8 cellular contexts compared by ENCODE assay signal in genomic region chr22:50562523-50563409, GRCh38. TPM values are rescaled to one million over a fixed set of nuclear protein-coding genes. Genes with fewer than 3 reads are reported as not detected.
DNase-seq lines count a peak whose midpoint lies in the region; ATAC-seq and TF ChIP-seq lines count a peak whose summit lies in the region.

SYCE3 (minus strand) TSS chr22:50562919; CDS start chr22:50556405, 6,514 bp downstream.

- H3K4me2 ChIP-seq in GM23338, result peak within 1 kb of the TSS; percentile 99

- peak within 1 kb of the TSS; percentile 87 for H3K4me3 ChIP-seq in GM23338
- H3K4me3 ChIP-seq in fibroblast of pulmonary artery (replicated peaks; ENCODE audit: low read depth, low read length), result peak within 1 kb of the TSS; percentile 60

- H3K27me3 ChIP-seq in GM23338 (ENCODE audit: insufficient read depth), result peaks cover 20% of the 10 kb centered on the region

- intact Hi-C loops in activated T-helper 2 cell treated with anti-CD3 and anti-CD28 coated beads, Interferon-gamma antibody, Interleukin-2, Interleukin-4, amounts not matched to agents 10 μg/mL and 5 μg/mL and 100 μg/mL, durations not matched to agents 14 hours and 24 hours and 36 hours (cut with micrococcal nuclease), result loop anchor here (1.0 to 2.0 kb wide), 2 partner anchors 20 to 37 kb away; partner anchors contain the start of genes CHKB and SCO2

- H3K4me3 Mint-ChIP-seq in GM23338 (peak within 1 kb of the TSS; percentile 90), nephron (peak within 1 kb of the TSS; percentile 94 to 96 (median 95))
- H3K4me3 Mint-ChIP-seq in activated T-helper 2 cell treated with anti-CD3 and anti-CD28 coated beads, Interferon-gamma antibody, Interleukin-2, Interleukin-4, amounts not matched to agents 10 μg/mL and 5 μg/mL and 100 μg/mL, durations not matched to agents 14 hours and 24 hours and 36 hours (ENCODE audit: low read depth), result peak within 1 kb of the TSS; percentile 89
- H3K4me3 Mint-ChIP-seq in stimulated activated naive CD8-positive, alpha-beta T cell treated with anti-CD3 and anti-CD28 coated beads, Interleukin-15, Interleukin-2, amounts not matched to agents 100 ng/mL and 50 ng/mL, for 24 hours, result peak within 1 kb of the TSS; percentile 89

- peak; percentile 94 for DNase-seq in EL
- DNase-seq in GM23338 (ENCODE audit: low spot score), result peak; percentile 98
- DNase-seq in RPMI7951 (ENCODE audit: low read depth), result peak; percentile 86
- peak; percentile 96 for DNase-seq in activated T-helper 2 cell treated with anti-CD3 and anti-CD28 coated beads, Interferon-gamma antibody, Interleukin-2, Interleukin-4, amounts not matched to agents 10 μg/mL and 5 μg/mL and 100 μg/mL, durations not matched to agents 14 hours and 24 hours and 36 hours (ENCODE audit: low spot score)
- peak; percentile 86 for DNase-seq in fibroblast of pulmonary artery (ENCODE audit: low read depth)

- no peak within 1 kb of the TSS for H3K27ac ChIP-seq in GM23338 (ENCODE audit: low read depth)

- no peaks in the 10 kb centered on the region for H4K20me1 ChIP-seq in GM23338 (replicated peaks; ENCODE audit: insufficient read depth)

- ATAC-seq in GM23338, result peak; percentile 96

- H3K4me1 Mint-ChIP-seq in GM23338 (peaks cover 6% of the 10 kb centered on the region; the same call in 2 of the 3 replicates), nephron (peaks cover 11% of the 10 kb centered on the region)
- peaks cover 16% of the 10 kb centered on the region for H3K4me1 Mint-ChIP-seq in activated T-helper 2 cell treated with anti-CD3 and anti-CD28 coated beads, Interferon-gamma antibody, Interleukin-2, Interleukin-4, amounts not matched to agents 10 μg/mL and 5 μg/mL and 100 μg/mL, durations not matched to agents 14 hours and 24 hours and 36 hours (ENCODE audit: low read depth)
- H3K4me1 Mint-ChIP-seq in stimulated activated naive CD8-positive, alpha-beta T cell treated with anti-CD3 and anti-CD28 coated beads, Interleukin-15, Interleukin-2, amounts not matched to agents 100 ng/mL and 50 ng/mL, for 24 hours (ENCODE audit: low read depth), result peaks cover 18% of the 10 kb centered on the region

- H3K9me3 Mint-ChIP-seq in GM23338, result no peaks in the 10 kb centered on the region
- no peaks in the 10 kb centered on the region for H3K9me3 Mint-ChIP-seq in activated T-helper 2 cell treated with anti-CD3 and anti-CD28 coated beads, Interferon-gamma antibody, Interleukin-2, Interleukin-4, amounts not matched to agents 10 μg/mL and 5 μg/mL and 100 μg/mL, durations not matched to agents 14 hours and 24 hours and 36 hours
- H3K9me3 Mint-ChIP-seq in nephron, result no peaks in the 10 kb centered on the region
- H3K9me3 Mint-ChIP-seq in stimulated activated naive CD8-positive, alpha-beta T cell treated with anti-CD3 and anti-CD28 coated beads, Interleukin-15, Interleukin-2, amounts not matched to agents 100 ng/mL and 50 ng/mL, for 24 hours, result no peaks in the 10 kb centered on the region

- H3K79me2 ChIP-seq in GM23338 (replicated peaks; ENCODE audit: insufficient read depth), result no peaks in the 10 kb centered on the region

- peak within 1 kb of the TSS; percentile 97 for H2AFZ ChIP-seq in GM23338

- no peak within 1 kb of the TSS for H3K27ac Mint-ChIP-seq in GM23338
- peak within 1 kb of the TSS; percentile 66 for H3K27ac Mint-ChIP-seq in activated T-helper 2 cell treated with anti-CD3 and anti-CD28 coated beads, Interferon-gamma antibody, Interleukin-2, Interleukin-4, amounts not matched to agents 10 μg/mL and 5 μg/mL and 100 μg/mL, durations not matched to agents 14 hours and 24 hours and 36 hours
- H3K27ac Mint-ChIP-seq in nephron, result peak within 1 kb of the TSS in 2 of 3 experiments; percentile 43 to 91
- H3K27ac Mint-ChIP-seq in stimulated activated naive CD8-positive, alpha-beta T cell treated with anti-CD3 and anti-CD28 coated beads, Interleukin-15, Interleukin-2, amounts not matched to agents 100 ng/mL and 50 ng/mL, for 24 hours, result peak within 1 kb of the TSS; percentile 66

- 0 out of 2 replicates have a peak, but pooled peaks cover 3% of the 10 kb centered on the region for H3F3A ChIP-seq in GM23338 (replicated peaks; ENCODE audit: low read depth)

- H3K27me3 Mint-ChIP-seq in GM23338 (ENCODE audit: insufficient read depth, low read depth, poor library complexity) (peaks cover 32% of the 10 kb centered on the region), nephron (ENCODE audit: low read depth) (peaks cover 32% of the 10 kb centered on the region)
- H3K27me3 Mint-ChIP-seq in activated T-helper 2 cell treated with anti-CD3 and anti-CD28 coated beads, Interferon-gamma antibody, Interleukin-2, Interleukin-4, amounts not matched to agents 10 μg/mL and 5 μg/mL and 100 μg/mL, durations not matched to agents 14 hours and 24 hours and 36 hours (ENCODE audit: low read depth), result peaks cover 20% of the 10 kb centered on the region
- H3K27me3 Mint-ChIP-seq in stimulated activated naive CD8-positive, alpha-beta T cell treated with anti-CD3 and anti-CD28 coated beads, Interleukin-15, Interleukin-2, amounts not matched to agents 100 ng/mL and 50 ng/mL, for 24 hours, result no peaks in the 10 kb centered on the region

- H3K36me3 ChIP-seq in GM23338 (ENCODE audit: insufficient read depth), result no peaks in the 10 kb centered on the region

- no peaks in the 10 kb centered on the region for H3K9me2 ChIP-seq in GM23338 (ENCODE audit: insufficient read depth)

- H3K4me1 ChIP-seq in GM23338 (ENCODE audit: insufficient read depth), result no peaks in the 10 kb centered on the region

- H3K36me3 Mint-ChIP-seq in GM23338 (ENCODE audit: low read depth), result peaks cover 1% of the 10 kb centered on the region; the same call in 1 of the 3 replicates
- peaks cover 3% of the 10 kb centered on the region for H3K36me3 Mint-ChIP-seq in activated T-helper 2 cell treated with anti-CD3 and anti-CD28 coated beads, Interferon-gamma antibody, Interleukin-2, Interleukin-4, amounts not matched to agents 10 μg/mL and 5 μg/mL and 100 μg/mL, durations not matched to agents 14 hours and 24 hours and 36 hours (ENCODE audit: low read depth)
- H3K36me3 Mint-ChIP-seq in nephron (ENCODE audit: low read depth), result peaks cover 2% of the 10 kb centered on the region
- H3K36me3 Mint-ChIP-seq in stimulated activated naive CD8-positive, alpha-beta T cell treated with anti-CD3 and anti-CD28 coated beads, Interleukin-15, Interleukin-2, amounts not matched to agents 100 ng/mL and 50 ng/mL, for 24 hours (ENCODE audit: low read depth), result no peaks in the 10 kb centered on the region

- TF ChIP-seq CTCF in GM23338 (conservative IDR thresholded peaks at IDR 0.05; ENCODE audit: low read depth in 2 of 2) (peak; percentile 67 to 81), LNCAP (IDR thresholded peaks at IDR 0.05) (peak; percentile 93), fibroblast of pulmonary artery (IDR thresholded peaks at IDR 0.05; ENCODE audit: low read length, missing control alignments) (peak; percentile 54), nephron (IDR thresholded peaks at IDR 0.05; ENCODE audit: unreplicated experiment in 3 of 3) (peak; percentile 94 to 98 (median 96))

RNA-seq across cellular contexts. Expression of gene SYCE3, which starts in this region (rescaled TPM):
- total RNA-seq in GM23338 (2014; rRNA removed; shearing (Covaris generic)), result not detected in 2 replicates
- polyA plus RNA-seq in GM23338 (2016; fragmentation: Nextera tagmentation; extraction: Ambion mirVana), result not detected in 2 replicates
- not detected in 2 replicates for total RNA-seq in RPMI7951 (2014; rRNA removed; shearing (Covaris generic))
- total RNA-seq in activated T-helper 2 cell treated with anti-CD3 and anti-CD28 coated beads, Interferon-gamma antibody, Interleukin-2, Interleukin-4, amounts not matched to agents 10 μg/mL and 5 μg/mL and 100 μg/mL, durations not matched to agents 14 hours and 24 hours and 36 hours, result 0.62 TPM in 1 of 2 replicates, not detected in the other

Comparison
In these comparisons a context has a peak if more than half of its experiments do, and no peak if none do; other contexts are left out.
1. Peak in DNase-seq, ATAC-seq, H3K4me3 ChIP-seq and H3K4me2 ChIP-seq in GM23338; RNA of the gene not detected or under 1 TPM.
2. Peak in DNase-seq in RPMI7951; RNA of the gene not detected or under 1 TPM.
3. Peak in DNase-seq in activated T-helper 2 cell treated with anti-CD3 and anti-CD28 coated beads, Interferon-gamma antibody, Interleukin-2, Interleukin-4, amounts not matched to agents 10 μg/mL and 5 μg/mL and 100 μg/mL, durations not matched to agents 14 hours and 24 hours and 36 hours; RNA of the gene not detected or under 1 TPM.